In the genomic region with DNA sequence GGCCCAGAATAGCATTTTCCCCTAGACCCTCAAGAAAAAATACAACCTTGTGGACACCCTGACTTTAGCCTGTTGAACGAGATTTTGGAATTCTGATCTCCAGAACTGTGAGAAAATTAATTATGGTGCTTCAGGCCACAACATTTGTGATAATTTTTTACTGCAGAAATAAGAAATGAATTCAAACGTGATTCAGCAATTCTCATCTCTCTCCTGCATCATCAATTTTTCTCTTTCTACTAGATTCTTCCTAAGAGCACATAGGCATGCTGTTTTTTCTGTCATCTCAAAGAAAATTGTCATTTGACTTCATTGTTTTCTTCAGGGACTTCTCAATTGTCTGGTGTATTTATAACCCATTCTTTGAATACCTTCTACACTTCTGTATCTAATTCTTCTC, we compare ENCODE assay signal across 6 cellular contexts.
"Had no signal": no experiment of that assay in that cellular context is flagged by ENCODE, and none has a peak within 500 bp of the region (broad histone marks: within the 10 kb centered on the region; RNA-seq: fewer than 3 reads in every experiment).

No MANE protein-coding gene starts in this region.

- H3K4me2 ChIP-seq: GM23338 had no signal

- H3K27ac ChIP-seq: HL-60 had no signal

- H3K4me3 Mint-ChIP-seq: GM23338, H9, IgD-negative memory B cell had no signal

- H3K36me3 Mint-ChIP-seq: IgD-negative memory B cell had no signal

- DNase-seq: H9, HCEC 1CT, KG1 had no signal

- H2AFZ ChIP-seq: GM23338 had no signal

- H3K4me1 Mint-ChIP-seq: IgD-negative memory B cell had no signal

- H3K9me3 Mint-ChIP-seq: GM23338, IgD-negative memory B cell had no signal

- H3K27ac Mint-ChIP-seq: GM23338, H9, IgD-negative memory B cell had no signal

- H3K4me3 ChIP-seq: GM23338 had no signal
